19 cellular contexts compared by ENCODE assay signal in genomic region chr15:43932036-43932435, GRCh38.
A peak's percentile ranks its signal among the peaks of the same experiment; 100 is the strongest.
DNase-seq lines count a peak whose midpoint lies in the region; ATAC-seq, FAIRE-seq and TF ChIP-seq lines count a peak whose summit lies in the region.
"Had no signal": no experiment of that assay in that cellular context is flagged by ENCODE, and none has a peak within 500 bp of the region (broad histone marks: within the 10 kb centered on the region; RNA-seq: fewer than 3 reads in every experiment).

No MANE protein-coding gene starts in this region.

- no peak overlapping the region for H2AK9ac ChIP-seq in IMR-90 (replicated peaks; ENCODE audit: low read depth, low read length, poor library complexity)

- no peak overlapping the region for H2BK12ac ChIP-seq in H1 (ENCODE audit: low read depth, low read length)

- H2BK15ac ChIP-seq in IMR-90 (ENCODE audit: low read depth, low read length) (no peak overlapping the region), H1 (ENCODE audit: low read length) (no peak overlapping the region)

- no peaks in the 10 kb centered on the region for H3K9me3 Mint-ChIP-seq in activated naive CD4-positive, alpha-beta T cell treated with anti-CD3 and anti-CD28 coated beads, Interleukin-2, amount 50 U/mL, for 72 hours
- H3K9me3 Mint-ChIP-seq: GM23338 had no signal

- H3K9ac ChIP-seq in IMR-90 (ENCODE audit: low read depth, low read length) (no peak overlapping the region), H1 (replicated peaks in 1 of 4; ENCODE audit: extremely low read depth in 1 of 4, low read depth in 3 of 4, low read length in 3 of 4) (no peak overlapping the region), neural cell (ENCODE audit: low read length) (peak overlapping the region; percentile 24)
- H3K9ac ChIP-seq: BLaER1 treated with 17β-estradiol and CSF1 and Interleukin-3, amounts not matched to agents 10 nM and 100 nM had no signal

- no peaks in the 10 kb centered on the region for H3F3A ChIP-seq in neural cell (ENCODE audit: insufficient read depth, low read length, poor library complexity, severe bottlenecking)

- dilution Hi-C loops in IMR-90 (cut with HindIII; ENCODE audit: low sequenced_read_pairs, unreplicated experiment), result no loop called here

- ATAC-seq in IMR-90 (ENCODE audit: low read depth) (no peak), right lobe of liver (no peak)
- no peak for ATAC-seq in activated naive CD4-positive, alpha-beta T cell treated with anti-CD3 and anti-CD28 coated beads, Interleukin-2, amount 50 U/mL, for 72 hours
- ATAC-seq: GM23338 had no signal

- no peaks in the 10 kb centered on the region for H3K79me1 ChIP-seq in IMR-90 (ENCODE audit: low read depth in 1 of 2, low read length in 2 of 2)
- no peaks in the 10 kb centered on the region for H3K79me1 ChIP-seq in H1 (ENCODE audit: low read depth, low read length)

- WGBS in IMR-90 (ENCODE audit: extremely low coverage in 2 of 2, insufficient read length in 1 of 2), 2 experiments, result no CpG with 5 or more reads among the region's 2 CpGs
- WGBS in H1 (ENCODE audit: extremely low coverage in 1 of 2, insufficient coverage in 1 of 2, insufficient read length in 1 of 2, insufficient replicate concordance in 2 of 2, low coverage in 1 of 2, low lambda C conversion rate in 2 of 2, missing lambda C conversion rate in 1 of 2), 2 experiments, result 92% methylated on average over 2 of the region's 2 CpGs; no CpG with 5 or more reads in 1 of the 2 experiments
- WGBS in right lobe of liver (ENCODE audit: insufficient coverage, low coverage, low lambda C conversion rate, missing lambda C conversion rate), result 42% methylated on average over 2 of the region's 2 CpGs
- 70 to 77% methylated on average over 2 of the region's 2 CpGs for WGBS in lower leg skin, 2 donors

- DNase-seq in IMR-90 (no peak), H1 (ENCODE audit: low read depth in 1 of 2, low spot score in 2 of 2) (no peak), vagina (ENCODE audit: extremely low spot score in 2 of 2) (no peak), right lobe of liver (no peak), lower leg skin (ENCODE audit: low spot score in 2 of 2) (no peak)
- DNase-seq in activated naive CD4-positive, alpha-beta T cell treated with anti-CD3 and anti-CD28 coated beads, Interleukin-2, amount 50 U/mL, for 72 hours (ENCODE audit: low spot score in 2 of 2), result no peak
- DNase-seq: 8988T; AML-193; CD4-positive, CD25-positive, alpha-beta regulatory T cell; DMS153; DMS79 treated with DMSO at 0.1 percent for 48 hours; EL; H9 had no signal

- no peak for TF ChIP-seq POLR2A in IMR-90 (IDR thresholded peaks at IDR 0.05; ENCODE audit: low read depth, low read length)
- no peak for TF ChIP-seq POLR2A in H1 (IDR thresholded peaks at IDR 0.05; ENCODE audit: control extremely low read depth in 1 of 2, low read depth in 2 of 2, low read length in 2 of 2)
- TF ChIP-seq POLR2A in vagina (IDR thresholded peaks at IDR 0.05), result no peak
- TF ChIP-seq POLR2A in right lobe of liver (IDR thresholded peaks at IDR 0.05), result no peak
- TF ChIP-seq POLR2A in lower leg skin (IDR thresholded peaks at IDR 0.05), result no peak

- H3K9me1 ChIP-seq in IMR-90 (ENCODE audit: insufficient read depth, low read length), result peaks cover 15% of the 10 kb centered on the region; the same call in 1 of the 2 replicates

- no peak for TF ChIP-seq RAD21 in IMR-90 (IDR thresholded peaks at IDR 0.05; ENCODE audit: low read length)
- no peak for TF ChIP-seq RAD21 in H1 (IDR thresholded peaks at IDR 0.05 in 1 of 2, conservative IDR thresholded peaks at IDR 0.05 in 1 of 2; ENCODE audit: low read depth in 2 of 2, low read length in 2 of 2)
- TF ChIP-seq RAD21 in neural cell (conservative IDR thresholded peaks at IDR 0.05), result no peak

- H3K27ac ChIP-seq in IMR-90 (ENCODE audit: insufficient read depth, low read length), result no peak overlapping the region
- no peak overlapping the region for H3K27ac ChIP-seq in H1 (ENCODE audit: low read depth, low read length)
- H3K27ac ChIP-seq in neural cell (ENCODE audit: low read length), result peak overlapping the region; percentile 13
- H3K27ac ChIP-seq in vagina, result peak overlapping the region; percentile 21
- H3K27ac ChIP-seq in right lobe of liver, result no peak overlapping the region

- no peak for TF ChIP-seq CTCF in IMR-90 (conservative IDR thresholded peaks at IDR 0.05; ENCODE audit: low read depth, low read length)
- TF ChIP-seq CTCF in H1 (IDR thresholded peaks at IDR 0.05; ENCODE audit: control extremely low read depth in 1 of 3, insufficient read depth in 1 of 3, low read depth in 1 of 3, low read length in 3 of 3), result no peak
- no peak for TF ChIP-seq CTCF in neural cell (IDR thresholded peaks at IDR 0.05; ENCODE audit: poor library complexity, severe bottlenecking)
- TF ChIP-seq CTCF in vagina (IDR thresholded peaks at IDR 0.05), result no peak
- TF ChIP-seq CTCF in right lobe of liver (IDR thresholded peaks at IDR 0.05), result no peak
- no peak for TF ChIP-seq CTCF in lower leg skin (IDR thresholded peaks at IDR 0.05)

- no peaks in the 10 kb centered on the region for H3K9me2 ChIP-seq in neural cell (ENCODE audit: insufficient read depth, low read length)

- no TSS peak for BruUV-seq in IMR-90 (replicated peaks; lab: Mats Ljungman, UMichigan)

- H3K4me1 ChIP-seq in IMR-90 (ENCODE audit: control insufficient read depth, insufficient read depth, low read length) (peaks cover 5% of the 10 kb centered on the region; the same call in 1 of the 2 replicates), H1 (replicated peaks in 1 of 4; ENCODE audit: control insufficient read depth in 3 of 4, insufficient read depth in 4 of 4, low read length in 3 of 4) (peaks cover 22 to 40% (median 29%) of the 10 kb centered on the region in 4 experiments; a peak in 6 of 7 replicates), vagina (peaks cover 15% of the 10 kb centered on the region), right lobe of liver (no peaks in the 10 kb centered on the region)

- H3K4me3 ChIP-seq in IMR-90 (ENCODE audit: insufficient read depth, low read depth, low read length) (no peak overlapping the region), H1 (ENCODE audit: extremely low read depth in 1 of 4, insufficient read depth in 2 of 4, low read depth in 3 of 4, low read length in 4 of 4) (no peak overlapping the region), neural cell (ENCODE audit: low read length) (no peak overlapping the region), vagina (no peak overlapping the region), right lobe of liver (no peak overlapping the region), lower leg skin (ENCODE audit: low read depth, poor library complexity, severe bottlenecking) (no peak overlapping the region)
- H3K4me3 ChIP-seq: BLaER1 treated with 17β-estradiol and CSF1 and Interleukin-3, amounts not matched to agents 10 nM and 100 nM; GM23338 had no signal

- H3K4ac ChIP-seq in IMR-90 (ENCODE audit: low read depth, low read length) (no peak overlapping the region), H1 (replicated peaks; ENCODE audit: insufficient read length, low read depth, low read length) (no peak overlapping the region)

- H3K14ac ChIP-seq in IMR-90 (replicated peaks; ENCODE audit: low read depth, low read length) (0 out of 2 replicates have a peak overlapping the region, but pooled peaks have one; percentile 3), H1 (ENCODE audit: insufficient read length) (no peak overlapping the region)

- no peak overlapping the region for H2AFZ ChIP-seq in IMR-90 (replicated peaks; ENCODE audit: low read length, poor library complexity)
- no peak overlapping the region for H2AFZ ChIP-seq in H1 (ENCODE audit: low read length)
- no peak overlapping the region for H2AFZ ChIP-seq in neural cell (ENCODE audit: low read depth, low read length)
- H2AFZ ChIP-seq: GM23338 had no signal

- CTCF ChIA-PET in IMR-90 (lab: Yijun Ruan, JAX), result no interaction called here
- CTCF ChIA-PET in H1 (lab: Charles Lee; ENCODE audit: partially characterized antibody), result interaction anchor here (0.7 to 1.4 kb wide), 4 partner anchors 22 to 134 kb away, joined by 3 to 4 read pairs (median 4); no protein-coding TSS in a partner anchor

- H3K18ac ChIP-seq in IMR-90 (ENCODE audit: low read depth, low read length), result no peak overlapping the region
- no peak overlapping the region for H3K18ac ChIP-seq in H1 (ENCODE audit: extremely low read depth, low read length)

- H3K27me3 ChIP-seq in IMR-90 (ENCODE audit: control insufficient read depth, insufficient read depth, low read length) (no peaks in the 10 kb centered on the region), H1 (replicated peaks in 1 of 4; ENCODE audit: control insufficient read depth in 3 of 4, extremely low read depth in 1 of 4, insufficient read depth in 3 of 4, low read length in 3 of 4) (no peaks in the 10 kb centered on the region; a peak in 1 of 7 replicates), neural cell (ENCODE audit: insufficient read depth, low read depth, low read length) (no peaks in the 10 kb centered on the region), vagina (no peaks in the 10 kb centered on the region), right lobe of liver (no peaks in the 10 kb centered on the region)
- H3K27me3 ChIP-seq: BLaER1 treated with 17β-estradiol and CSF1 and Interleukin-3, amounts not matched to agents 10 nM and 100 nM had no signal

- H3K56ac ChIP-seq in IMR-90 (ENCODE audit: extremely low read depth, insufficient read depth, low read length) (no peak overlapping the region), H1 (replicated peaks; ENCODE audit: insufficient read length, low read depth, low read length) (no peak overlapping the region)

- H4K91ac ChIP-seq in IMR-90 (ENCODE audit: insufficient read depth, low read depth, low read length), result no peak overlapping the region
- no peak overlapping the region for H4K91ac ChIP-seq in H1 (replicated peaks; ENCODE audit: insufficient read length, low read length)

- H2BK20ac ChIP-seq in IMR-90 (ENCODE audit: low read depth, low read length) (no peak overlapping the region), H1 (ENCODE audit: low read length) (no peak overlapping the region)

- peak; percentile 24 for FAIRE-seq in H1 (lab: Jason Lieb, UNC)
- FAIRE-seq: D721Med, G401.6, GM12891 had no signal

- intact Hi-C loops in IMR-90 (cut with micrococcal nuclease), result no loop called here
- intact Hi-C loops in vagina (cut with DNase I), result no loop called here
- intact Hi-C loops in right lobe of liver (cut with DNase I), result no loop called here
- intact Hi-C loops in lower leg skin (cut with DNase I; ENCODE audit: low total_unique reads), result no loop called here

- H4K8ac ChIP-seq in IMR-90 (ENCODE audit: low read depth in 2 of 2, low read length in 2 of 2) (no peak overlapping the region), H1 (ENCODE audit: extremely low read depth, insufficient read depth, low read length) (no peak overlapping the region)

- POLR2A ChIA-PET in IMR-90 (lab: Charles Lee; ENCODE audit: unreplicated experiment), result no interaction called here
- POLR2A ChIA-PET in H1 (lab: Charles Lee; ENCODE audit: partially characterized antibody), result interaction anchor here (1.5 kb wide), 1 partner anchor 29 kb away, joined by 4 read pairs; no protein-coding TSS in a partner anchor

- no peak overlapping the region for H3K4me2 ChIP-seq in IMR-90 (ENCODE audit: low read depth, low read length)
- H3K4me2 ChIP-seq in H1 (ENCODE audit: insufficient read depth in 1 of 2, low read depth in 2 of 2, low read length in 2 of 2), result no peak overlapping the region
- no peak overlapping the region for H3K4me2 ChIP-seq in neural cell (ENCODE audit: low read length)
- H3K4me2 ChIP-seq: GM23338 had no signal

- no peaks in the 10 kb centered on the region for H3K23me2 ChIP-seq in H1 (ENCODE audit: low read depth, low read length)

- no peaks in the 10 kb centered on the region for H3K9me3 ChIP-seq in IMR-90 (ENCODE audit: control insufficient read depth, insufficient read depth, low read length)
- no peaks in the 10 kb centered on the region for H3K9me3 ChIP-seq in H1 (ENCODE audit: insufficient read depth in 2 of 2, low read depth in 1 of 2, low read length in 1 of 2)
- H3K9me3 ChIP-seq in neural cell (ENCODE audit: low read length), result no peaks in the 10 kb centered on the region
- no peaks in the 10 kb centered on the region for H3K9me3 ChIP-seq in vagina
- no peaks in the 10 kb centered on the region for H3K9me3 ChIP-seq in right lobe of liver
- H3K9me3 ChIP-seq: BLaER1 treated with 17β-estradiol and CSF1 and Interleukin-3, amounts not matched to agents 10 nM and 100 nM had no signal

- no peaks in the 10 kb centered on the region for H3K79me2 ChIP-seq in H1 (ENCODE audit: control insufficient read depth in 1 of 2, insufficient read depth in 2 of 2, low read length in 2 of 2)
- no peaks in the 10 kb centered on the region for H3K79me2 ChIP-seq in neural cell (replicated peaks; ENCODE audit: insufficient read depth, low read length)

- H3K23ac ChIP-seq in IMR-90 (ENCODE audit: low read depth, low read length), result no peak overlapping the region
- H3K23ac ChIP-seq in H1 (ENCODE audit: insufficient read length), result no peak overlapping the region

- H4K20me1 ChIP-seq in IMR-90 (ENCODE audit: insufficient read depth, low read length) (no peaks in the 10 kb centered on the region), H1 (replicated peaks in 1 of 2; ENCODE audit: control insufficient read depth in 1 of 2, insufficient read depth in 2 of 2, low read length in 2 of 2) (no peaks in the 10 kb centered on the region), neural cell (ENCODE audit: insufficient read depth) (no peaks in the 10 kb centered on the region)
- H4K20me1 ChIP-seq: BLaER1 treated with 17β-estradiol and CSF1 and Interleukin-3, amounts not matched to agents 10 nM and 100 nM had no signal

- H3K36me3 Mint-ChIP-seq in activated naive CD4-positive, alpha-beta T cell treated with anti-CD3 and anti-CD28 coated beads, Interleukin-2, amount 50 U/mL, for 72 hours, result no peaks in the 10 kb centered on the region
- H3K36me3 Mint-ChIP-seq: CD4-positive, CD25-positive, alpha-beta regulatory T cell had no signal

- H2BK120ac ChIP-seq in IMR-90 (ENCODE audit: low read depth, low read length) (no peak overlapping the region), H1 (replicated peaks; ENCODE audit: low read depth, low read length) (no peak overlapping the region)

- H3K36me3 ChIP-seq in IMR-90 (ENCODE audit: control insufficient read depth, insufficient read depth, low read length) (no peaks in the 10 kb centered on the region), H1 (ENCODE audit: control insufficient read depth in 2 of 4, insufficient read depth in 4 of 4, low read length in 3 of 4) (no peaks in the 10 kb centered on the region), neural cell (ENCODE audit: insufficient read depth, low read length) (no peaks in the 10 kb centered on the region), vagina (no peaks in the 10 kb centered on the region), right lobe of liver (no peaks in the 10 kb centered on the region)
- H3K36me3 ChIP-seq: BLaER1 treated with 17β-estradiol and CSF1 and Interleukin-3, amounts not matched to agents 10 nM and 100 nM had no signal

- H4K5ac ChIP-seq in IMR-90 (ENCODE audit: low read depth, low read length) (no peak overlapping the region), H1 (ENCODE audit: insufficient read length, low read depth, low read length) (no peak overlapping the region)

- H2BK5ac ChIP-seq in IMR-90 (ENCODE audit: low read depth, low read length, poor library complexity, severe bottlenecking), result no peak overlapping the region
- no peak overlapping the region for H2BK5ac ChIP-seq in H1 (ENCODE audit: low read depth, low read length)

- no peak overlapping the region for H2AK5ac ChIP-seq in IMR-90 (ENCODE audit: low read depth, low read length)
- H2AK5ac ChIP-seq in H1 (ENCODE audit: low read depth, low read length), result no peak overlapping the region

- H3K27ac Mint-ChIP-seq in activated naive CD4-positive, alpha-beta T cell treated with anti-CD3 and anti-CD28 coated beads, Interleukin-2, amount 50 U/mL, for 72 hours, result no peak overlapping the region
- H3K27ac Mint-ChIP-seq: CD4-positive, CD25-positive, alpha-beta regulatory T cell; GM23338; H9 had no signal

- in situ Hi-C loops in IMR-90 (cut with MboI; ENCODE audit: low sequenced_read_pairs), result no loop called here

- TF ChIP-seq EP300 in H1 (IDR thresholded peaks at IDR 0.05; ENCODE audit: borderline replicate concordance in 1 of 2, low read depth in 2 of 2, low read length in 2 of 2) (no peak), neural cell (conservative IDR thresholded peaks at IDR 0.05; ENCODE audit: poor library complexity, severe bottlenecking) (no peak)

Comparison
In these comparisons a context has a peak if more than half of its experiments do, and no peak if none do; other contexts are left out.
1. H3K27ac ChIP-seq: peak in neural cell (single experiment) and vagina (single experiment); none in IMR-90 (single experiment), H1 (single experiment) and right lobe of liver (0 of 3).